Comparison of ENCODE assay signal across 19 cellular contexts in the genomic region with DNA sequence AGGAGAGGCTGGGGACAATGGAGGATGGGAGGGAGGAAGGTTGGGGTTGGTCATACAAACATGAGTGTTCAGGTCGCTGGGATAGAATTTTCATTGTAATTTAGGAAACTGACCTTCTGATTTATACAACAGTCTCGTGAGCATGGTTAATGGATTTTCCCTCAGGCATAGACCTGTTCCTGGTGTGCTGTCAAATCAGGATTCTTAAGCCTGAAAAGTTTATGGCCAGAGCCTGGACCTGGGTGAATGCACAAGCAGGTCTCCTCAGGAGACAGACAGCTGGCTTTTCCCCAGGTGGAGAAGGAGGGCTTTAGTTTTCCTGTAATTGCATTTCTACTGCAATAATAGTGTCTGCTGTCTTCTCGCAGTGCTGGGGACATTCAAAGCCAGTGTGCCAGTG.
DNase-seq lines count a peak whose midpoint lies in the region; ATAC-seq and TF ChIP-seq lines count a peak whose summit lies in the region.
"Had no signal": no experiment of that assay in that cellular context is flagged by ENCODE, and none has a peak within 500 bp of the region (broad histone marks: within the 10 kb centered on the region; RNA-seq: fewer than 3 reads in every experiment).

No MANE protein-coding gene starts in this region.

- H3K27ac ChIP-seq in WERI-Rb-1 = no peak overlapping the region
- H3K27ac ChIP-seq: 22Rv1; BLaER1 treated with 17β-estradiol and CSF1 and Interleukin-3, amounts not matched to agents 10 nM and 100 nM had no signal

- H3K4me3 ChIP-seq in WERI-Rb-1 (ENCODE audit: low read depth, low read length) = no peak overlapping the region
- H3K4me3 ChIP-seq: BLaER1 treated with 17β-estradiol and CSF1 and Interleukin-3, amounts not matched to agents 10 nM and 100 nM; K562 had no signal

- DNase-seq in NCI-H82 (lab: John Stamatoyannopoulos, UW) (peak; percentile 6), NCI-H82 treated with DMSO at 0.1 percent for 48 hours (lab: John Stamatoyannopoulos, UW; ENCODE audit: unreplicated experiment) (no peak), WERI-Rb-1 (peak; percentile 12), islet precursor cell (peak; percentile 63), DMS79 (lab: John Stamatoyannopoulos, UW) (no peak), germinal center (ENCODE audit: low spot score) (no peak)
- DNase-seq: Calu3; CD8-positive, alpha-beta T cell; DND-41; EL; GOT3; H7; HFFc6; IMR-90 had no signal

- no peaks in the 10 kb centered on the region for H3K36me3 ChIP-seq in WERI-Rb-1
- H3K36me3 ChIP-seq: BLaER1 treated with 17β-estradiol and CSF1 and Interleukin-3, amounts not matched to agents 10 nM and 100 nM had no signal

- no peaks in the 10 kb centered on the region for H3K27me3 ChIP-seq in WERI-Rb-1 (ENCODE audit: insufficient read depth, low read depth, severe bottlenecking)
- H3K27me3 ChIP-seq: BLaER1 treated with 17β-estradiol and CSF1 and Interleukin-3, amounts not matched to agents 10 nM and 100 nM had no signal

- no peak for TF ChIP-seq CTCF in WERI-Rb-1 (IDR thresholded peaks at IDR 0.05; ENCODE audit: low read depth, low read length)

- no peaks in the 10 kb centered on the region for H3K9me3 ChIP-seq in WERI-Rb-1 (ENCODE audit: severe bottlenecking)
- H3K9me3 ChIP-seq: BLaER1 treated with 17β-estradiol and CSF1 and Interleukin-3, amounts not matched to agents 10 nM and 100 nM had no signal

- no peak for ATAC-seq in GM21723 (IDR thresholded peaks at IDR 0.05; ENCODE audit: unreplicated experiment)
- ATAC-seq: CD8-positive, alpha-beta T cell; HCT116; K562 had no signal

Comparison
In these comparisons a context has a peak if more than half of its experiments do, and no peak if none do; other contexts are left out.
1. DNase-seq: peak in NCI-H82 (single experiment), WERI-Rb-1 (single experiment) and islet precursor cell (single experiment); none in NCI-H82 treated with DMSO at 0.1 percent for 48 hours (single experiment), DMS79 (single experiment) and germinal center (single experiment).